ENCODE assay signal across 27 cellular contexts in the genomic region with DNA sequence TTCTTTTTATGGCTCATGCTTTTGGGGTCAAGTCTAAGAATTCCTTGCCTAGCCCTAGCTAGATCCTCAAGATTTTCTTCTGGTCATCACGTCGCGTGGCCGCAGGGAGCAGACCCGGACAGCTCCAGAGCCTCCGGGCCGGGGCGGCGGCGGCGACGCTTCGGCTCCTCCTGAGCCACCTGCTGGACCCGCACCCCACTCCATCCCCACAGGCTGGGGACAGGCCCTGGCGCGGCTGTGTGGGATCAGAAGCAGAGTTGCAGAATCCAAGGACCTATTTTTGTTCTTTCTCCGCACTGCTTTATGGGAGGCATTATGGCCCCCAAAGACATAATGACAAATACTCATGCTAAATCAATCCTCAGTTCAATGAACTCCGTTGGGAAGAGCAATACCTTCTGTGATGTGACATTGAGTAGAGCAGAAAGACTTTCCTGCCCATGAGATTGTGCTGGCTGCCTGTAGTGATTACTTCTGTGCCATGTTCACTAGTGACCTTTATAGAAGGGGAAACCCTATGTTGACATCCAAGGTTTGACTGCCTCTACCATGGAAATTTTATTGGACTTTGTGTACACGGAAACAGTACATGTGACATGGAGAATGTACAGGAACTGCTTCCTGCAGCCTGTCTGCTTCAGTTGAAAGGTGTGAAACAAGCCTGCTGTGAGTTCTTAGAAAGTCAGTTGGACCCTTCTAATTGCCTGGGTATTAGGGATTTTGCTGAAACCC.
"Had no signal": no experiment of that assay in that cellular context is flagged by ENCODE, and none has a peak within 500 bp of the region (broad histone marks: within the 10 kb centered on the region; RNA-seq: fewer than 3 reads in every experiment).

No MANE protein-coding gene starts in this region.

- DNase-seq: activated B cell treated with CpG ODN at 0.5 μM for 24 hours; activated CD4-positive, alpha-beta T cell treated with anti-CD3 and anti-CD28 coated beads, Interleukin-2, amount 50 U/mL, for 1 hour; activated CD8-positive, alpha-beta T cell treated with anti-CD3 and anti-CD28 coated beads for 36 hours; activated naive CD4-positive, alpha-beta T cell; activated T-cell treated with anti-CD3 and anti-CD28 coated beads, Interleukin-2, amount 50 U/mL, for 48 hours; cerebellar nuclear complex; dorsolateral prefrontal cortex; effector memory CD8-positive, alpha-beta T cell; foreskin keratinocyte; heart right ventricle; kidney glomerular epithelial cell; left ventricle myocardium inferior; mammary epithelial cell; naive B cell; nephron progenitor cell; ovary; stimulated activated CD4-positive, alpha-beta T cell treated with anti-CD3 and anti-CD28 coated beads, Interleukin-4, amount 100 ng/mL, for 24 hours; stimulated activated naive CD8-positive, alpha-beta T cell treated with anti-CD3 and anti-CD28 coated beads, Interleukin-15, amount 100 ng/mL, for 72 hours; substantia nigra; T-helper 2 cell had no signal

- H3K27me3 ChIP-seq: dorsolateral prefrontal cortex, esophagus muscularis mucosa, foreskin keratinocyte, heart right ventricle, neutrophil, ovary had no signal

- H3K4me3 ChIP-seq: coronary artery, dorsolateral prefrontal cortex, esophagus muscularis mucosa, heart right ventricle, left ventricle myocardium inferior, ovary, skin epidermis had no signal

- H3K4me1 ChIP-seq: esophagus muscularis mucosa, foreskin keratinocyte, left ventricle myocardium inferior had no signal

- H3K36me3 ChIP-seq: ovary had no signal

- H3K9me3 ChIP-seq: esophagus muscularis mucosa, heart right ventricle, left ventricle myocardium inferior, neutrophil, ovary had no signal

- H3K27ac ChIP-seq: coronary artery, dorsolateral prefrontal cortex, esophagus muscularis mucosa, foreskin keratinocyte, heart right ventricle, left ventricle myocardium inferior, neutrophil, ovary, skin epidermis had no signal

- ATAC-seq: activated CD8-positive, alpha-beta T cell treated with anti-CD3 and anti-CD28 coated beads for 36 hours; activated naive CD4-positive, alpha-beta T cell treated with anti-CD3 and anti-CD28 coated beads, Interleukin-2, amount 50 U/mL, for 72 hours; effector memory CD8-positive, alpha-beta T cell; foreskin keratinocyte; heart right ventricle; sciatic nerve; stimulated activated effector memory CD8-positive, alpha-beta T cell treated with anti-CD3 and anti-CD28 coated beads, Interleukin-12 subunit alpha, Interleukin-12 subunit beta, amount 100 ng/mL, for 72 hours; stimulated activated naive CD8-positive, alpha-beta T cell treated with anti-CD3 and anti-CD28 coated beads, Interleukin-15, amount 100 ng/mL, for 72 hours had no signal
